Comparison of ENCODE assay signal across 1 cellular context in the genomic region with DNA sequence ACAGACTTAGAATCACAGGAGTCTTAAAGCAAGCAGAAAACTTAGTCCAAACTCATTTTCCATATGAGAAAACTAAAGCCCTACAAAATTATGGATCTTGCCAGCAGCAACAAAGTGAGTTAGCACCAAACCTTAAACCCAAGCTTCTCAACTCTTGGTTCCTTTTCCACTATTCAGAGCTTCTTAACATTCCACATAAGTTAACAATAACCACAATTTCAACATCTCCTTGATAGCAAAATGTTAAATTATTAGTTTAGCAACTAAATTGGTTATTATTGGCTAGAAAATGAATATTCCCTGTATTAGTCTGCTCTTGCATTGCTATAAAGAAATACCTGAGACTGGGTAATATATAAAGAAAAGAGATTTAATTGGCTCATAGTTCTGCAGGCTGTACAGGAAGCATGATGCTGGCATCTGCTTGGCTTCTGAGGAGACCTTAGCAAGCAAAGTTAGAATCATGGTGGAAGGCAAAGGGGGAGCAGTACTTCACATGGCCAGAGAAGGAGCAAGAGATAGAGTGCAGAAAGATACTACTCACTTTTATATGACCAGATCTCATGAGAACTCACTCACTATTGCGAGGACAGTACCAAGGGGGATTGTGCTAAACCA.
TF ChIP-seq lines count a peak whose summit lies in the region.

No MANE protein-coding gene starts in this region.

TF ChIP-seq in GM23338, 12 proteins besides CTCF, POLR2A, EP300 and RAD21:
- TF ChIP-seq NANOG (IDR thresholded peaks at IDR 0.05; ENCODE audit: borderline replicate concordance) (no peak), ZNF331 (CRISPR knock-in tag; IDR thresholded peaks at IDR 0.05; ENCODE audit: low read depth) (no peak), CREB1 (CRISPR knock-in tag; IDR thresholded peaks at IDR 0.05; ENCODE audit: low read depth) (no peak), ZNF114 (CRISPR knock-in tag; IDR thresholded peaks at IDR 0.05) (no peak)
- TF ChIP-seq, protein P1, sequence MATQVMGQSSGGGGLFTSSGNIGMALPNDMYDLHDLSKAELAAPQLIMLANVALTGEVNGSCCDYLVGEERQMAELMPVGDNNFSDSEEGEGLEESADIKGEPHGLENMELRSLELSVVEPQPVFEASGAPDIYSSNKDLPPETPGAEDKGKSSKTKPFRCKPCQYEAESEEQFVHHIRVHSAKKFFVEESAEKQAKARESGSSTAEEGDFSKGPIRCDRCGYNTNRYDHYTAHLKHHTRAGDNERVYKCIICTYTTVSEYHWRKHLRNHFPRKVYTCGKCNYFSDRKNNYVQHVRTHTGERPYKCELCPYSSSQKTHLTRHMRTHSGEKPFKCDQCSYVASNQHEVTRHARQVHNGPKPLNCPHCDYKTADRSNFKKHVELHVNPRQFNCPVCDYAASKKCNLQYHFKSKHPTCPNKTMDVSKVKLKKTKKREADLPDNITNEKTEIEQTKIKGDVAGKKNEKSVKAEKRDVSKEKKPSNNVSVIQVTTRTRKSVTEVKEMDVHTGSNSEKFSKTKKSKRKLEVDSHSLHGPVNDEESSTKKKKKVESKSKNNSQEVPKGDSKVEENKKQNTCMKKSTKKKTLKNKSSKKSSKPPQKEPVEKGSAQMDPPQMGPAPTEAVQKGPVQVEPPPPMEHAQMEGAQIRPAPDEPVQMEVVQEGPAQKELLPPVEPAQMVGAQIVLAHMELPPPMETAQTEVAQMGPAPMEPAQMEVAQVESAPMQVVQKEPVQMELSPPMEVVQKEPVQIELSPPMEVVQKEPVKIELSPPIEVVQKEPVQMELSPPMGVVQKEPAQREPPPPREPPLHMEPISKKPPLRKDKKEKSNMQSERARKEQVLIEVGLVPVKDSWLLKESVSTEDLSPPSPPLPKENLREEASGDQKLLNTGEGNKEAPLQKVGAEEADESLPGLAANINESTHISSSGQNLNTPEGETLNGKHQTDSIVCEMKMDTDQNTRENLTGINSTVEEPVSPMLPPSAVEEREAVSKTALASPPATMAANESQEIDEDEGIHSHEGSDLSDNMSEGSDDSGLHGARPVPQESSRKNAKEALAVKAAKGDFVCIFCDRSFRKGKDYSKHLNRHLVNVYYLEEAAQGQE (IDR thresholded peaks at IDR 0.05; ENCODE audit: unreplicated experiment), result no peak
- TF ChIP-seq, protein P2, sequence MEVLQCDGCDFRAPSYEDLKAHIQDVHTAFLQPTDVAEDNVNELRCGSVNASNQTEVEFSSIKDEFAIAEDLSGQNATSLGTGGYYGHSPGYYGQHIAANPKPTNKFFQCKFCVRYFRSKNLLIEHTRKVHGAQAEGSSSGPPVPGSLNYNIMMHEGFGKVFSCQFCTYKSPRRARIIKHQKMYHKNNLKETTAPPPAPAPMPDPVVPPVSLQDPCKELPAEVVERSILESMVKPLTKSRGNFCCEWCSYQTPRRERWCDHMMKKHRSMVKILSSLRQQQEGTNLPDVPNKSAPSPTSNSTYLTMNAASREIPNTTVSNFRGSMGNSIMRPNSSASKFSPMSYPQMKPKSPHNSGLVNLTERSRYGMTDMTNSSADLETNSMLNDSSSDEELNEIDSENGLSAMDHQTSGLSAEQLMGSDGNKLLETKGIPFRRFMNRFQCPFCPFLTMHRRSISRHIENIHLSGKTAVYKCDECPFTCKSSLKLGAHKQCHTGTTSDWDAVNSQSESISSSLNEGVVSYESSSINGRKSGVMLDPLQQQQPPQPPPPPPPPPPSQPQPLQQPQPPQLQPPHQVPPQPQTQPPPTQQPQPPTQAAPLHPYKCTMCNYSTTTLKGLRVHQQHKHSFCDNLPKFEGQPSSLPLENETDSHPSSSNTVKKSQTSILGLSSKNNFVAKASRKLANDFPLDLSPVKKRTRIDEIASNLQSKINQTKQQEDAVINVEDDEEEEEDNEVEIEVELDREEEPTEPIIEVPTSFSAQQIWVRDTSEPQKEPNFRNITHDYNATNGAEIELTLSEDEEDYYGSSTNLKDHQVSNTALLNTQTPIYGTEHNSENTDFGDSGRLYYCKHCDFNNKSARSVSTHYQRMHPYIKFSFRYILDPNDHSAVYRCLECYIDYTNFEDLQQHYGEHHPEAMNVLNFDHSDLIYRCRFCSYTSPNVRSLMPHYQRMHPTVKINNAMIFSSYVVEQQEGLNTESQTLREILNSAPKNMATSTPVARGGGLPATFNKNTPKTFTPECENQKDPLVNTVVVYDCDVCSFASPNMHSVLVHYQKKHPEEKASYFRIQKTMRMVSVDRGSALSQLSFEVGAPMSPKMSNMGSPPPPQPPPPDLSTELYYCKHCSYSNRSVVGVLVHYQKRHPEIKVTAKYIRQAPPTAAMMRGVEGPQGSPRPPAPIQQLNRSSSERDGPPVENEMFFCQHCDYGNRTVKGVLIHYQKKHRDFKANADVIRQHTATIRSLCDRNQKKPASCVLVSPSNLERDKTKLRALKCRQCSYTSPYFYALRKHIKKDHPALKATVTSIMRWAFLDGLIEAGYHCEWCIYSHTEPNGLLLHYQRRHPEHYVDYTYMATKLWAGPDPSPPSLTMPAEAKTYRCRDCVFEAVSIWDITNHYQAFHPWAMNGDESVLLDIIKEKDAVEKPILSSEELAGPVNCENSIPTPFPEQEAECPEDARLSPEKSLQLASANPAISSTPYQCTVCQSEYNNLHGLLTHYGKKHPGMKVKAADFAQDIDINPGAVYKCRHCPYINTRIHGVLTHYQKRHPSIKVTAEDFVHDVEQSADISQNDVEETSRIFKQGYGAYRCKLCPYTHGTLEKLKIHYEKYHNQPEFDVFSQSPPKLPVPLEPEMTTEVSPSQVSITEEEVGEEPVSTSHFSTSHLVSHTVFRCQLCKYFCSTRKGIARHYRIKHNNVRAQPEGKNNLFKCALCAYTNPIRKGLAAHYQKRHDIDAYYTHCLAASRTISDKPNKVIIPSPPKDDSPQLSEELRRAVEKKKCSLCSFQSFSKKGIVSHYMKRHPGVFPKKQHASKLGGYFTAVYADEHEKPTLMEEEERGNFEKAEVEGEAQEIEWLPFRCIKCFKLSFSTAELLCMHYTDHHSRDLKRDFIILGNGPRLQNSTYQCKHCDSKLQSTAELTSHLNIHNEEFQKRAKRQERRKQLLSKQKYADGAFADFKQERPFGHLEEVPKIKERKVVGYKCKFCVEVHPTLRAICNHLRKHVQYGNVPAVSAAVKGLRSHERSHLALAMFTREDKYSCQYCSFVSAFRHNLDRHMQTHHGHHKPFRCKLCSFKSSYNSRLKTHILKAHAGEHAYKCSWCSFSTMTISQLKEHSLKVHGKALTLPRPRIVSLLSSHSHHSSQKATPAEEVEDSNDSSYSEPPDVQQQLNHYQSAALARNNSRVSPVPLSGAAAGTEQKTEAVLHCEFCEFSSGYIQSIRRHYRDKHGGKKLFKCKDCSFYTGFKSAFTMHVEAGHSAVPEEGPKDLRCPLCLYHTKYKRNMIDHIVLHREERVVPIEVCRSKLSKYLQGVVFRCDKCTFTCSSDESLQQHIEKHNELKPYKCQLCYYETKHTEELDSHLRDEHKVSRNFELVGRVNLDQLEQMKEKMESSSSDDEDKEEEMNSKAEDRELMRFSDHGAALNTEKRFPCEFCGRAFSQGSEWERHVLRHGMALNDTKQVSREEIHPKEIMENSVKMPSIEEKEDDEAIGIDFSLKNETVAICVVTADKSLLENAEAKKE (CRISPR knock-in tag; IDR thresholded peaks at IDR 0.05), result no peak
